12 cellular contexts compared by ENCODE assay signal in the genomic region with DNA sequence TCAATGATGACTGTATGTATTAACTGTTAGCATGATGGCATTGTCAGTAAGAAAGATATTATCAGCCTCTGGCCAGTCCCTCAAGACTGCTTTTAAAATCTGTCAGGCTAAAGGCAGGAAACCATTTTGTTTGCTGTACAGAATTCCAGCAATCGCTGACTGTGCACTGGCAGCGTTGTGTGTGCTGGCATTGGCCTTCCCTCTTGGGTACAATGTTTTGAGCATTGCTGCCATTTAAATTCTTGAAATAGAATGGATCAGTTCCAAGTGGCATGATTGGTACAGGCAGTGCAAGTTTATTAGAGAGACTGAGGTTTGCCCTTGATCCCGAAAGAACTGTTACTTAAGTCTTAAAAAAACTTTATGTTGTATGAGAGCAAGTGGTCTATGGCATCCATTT.
DNase-seq lines count a peak whose midpoint lies in the region; ATAC-seq and TF ChIP-seq lines count a peak whose summit lies in the region.
"Had no signal": no experiment of that assay in that cellular context is flagged by ENCODE, and none has a peak within 500 bp of the region (broad histone marks: within the 10 kb centered on the region; RNA-seq: fewer than 3 reads in every experiment).

No MANE protein-coding gene starts in this region.

- H4K20me1 ChIP-seq in Loucy (ENCODE audit: insufficient read depth, low read length, poor library complexity, severe bottlenecking), result no peaks in the 10 kb centered on the region
- H4K20me1 ChIP-seq: BLaER1 treated with 17β-estradiol and CSF1 and Interleukin-3, amounts not matched to agents 10 nM and 100 nM had no signal

- H3K9me2 ChIP-seq in Loucy (replicated peaks; ENCODE audit: low read depth, low read length), result no peaks in the 10 kb centered on the region; the same call in 1 of the 2 replicates

- H3K4me1 ChIP-seq in breast epithelium (no peaks in the 10 kb centered on the region), Loucy (ENCODE audit: insufficient read depth, low read length, poor library complexity, severe bottlenecking) (peaks cover 6% of the 10 kb centered on the region), skeletal muscle satellite cell (ENCODE audit: control insufficient read depth, insufficient read depth, low read length) (peaks cover 15% of the 10 kb centered on the region)
- H3K4me1 ChIP-seq: BLaER1 treated with 17β-estradiol and CSF1 and Interleukin-3, amounts not matched to agents 10 nM and 100 nM had no signal

- TF ChIP-seq CTCF in MCF 10A (IDR thresholded peaks at IDR 0.05; ENCODE audit: unreplicated experiment) (no peak), breast epithelium (IDR thresholded peaks at IDR 0.05) (no peak), Loucy (conservative IDR thresholded peaks at IDR 0.05; ENCODE audit: low read length) (no peak)

- BruUV-seq in MCF 10A (replicated peaks; lab: Mats Ljungman, UMichigan), result no TSS peak

- H3K4me2 ChIP-seq in Loucy (ENCODE audit: low read depth, low read length, poor library complexity, severe bottlenecking) (no peak overlapping the region), skeletal muscle satellite cell (ENCODE audit: low read length) (peak overlapping the region; percentile 55)
- H3K4me2 ChIP-seq: BLaER1 treated with 17β-estradiol and CSF1 and Interleukin-3, amounts not matched to agents 10 nM and 100 nM had no signal

- H3K9me3 ChIP-seq in breast epithelium (peaks cover 0 to 5% of the 10 kb centered on the region in 2 donors), Loucy (ENCODE audit: insufficient read depth, low read depth, low read length) (no peaks in the 10 kb centered on the region; the same call in 1 of the 2 replicates), skeletal muscle satellite cell (replicated peaks; ENCODE audit: low read length) (no peaks in the 10 kb centered on the region)

- H3K36me3 ChIP-seq in breast epithelium (no peaks in the 10 kb centered on the region), Loucy (ENCODE audit: insufficient read depth, low read length) (no peaks in the 10 kb centered on the region), skeletal muscle satellite cell (ENCODE audit: insufficient read depth, low read length) (no peaks in the 10 kb centered on the region)
- H3K36me3 ChIP-seq: BLaER1 treated with 17β-estradiol and CSF1 and Interleukin-3, amounts not matched to agents 10 nM and 100 nM had no signal

- no peaks in the 10 kb centered on the region for H3K27me3 Mint-ChIP-seq in MCF 10A (ENCODE audit: insufficient read depth, unreplicated experiment)
- H3K27me3 Mint-ChIP-seq: CD4-positive, CD25-positive, alpha-beta regulatory T cell had no signal

- H3K9me3 Mint-ChIP-seq in MCF 10A (ENCODE audit: unreplicated experiment), result no peaks in the 10 kb centered on the region
- H3K9me3 Mint-ChIP-seq: HFFc6 had no signal

- no peak overlapping the region for H3K4me3 ChIP-seq in breast epithelium
- no peak overlapping the region for H3K4me3 ChIP-seq in Loucy (ENCODE audit: low read length, poor library complexity, severe bottlenecking)
- no peak overlapping the region for H3K4me3 ChIP-seq in skeletal muscle satellite cell (ENCODE audit: low read length)
- H3K4me3 ChIP-seq: BLaER1 treated with 17β-estradiol and CSF1 and Interleukin-3, amounts not matched to agents 10 nM and 100 nM had no signal

- ATAC-seq in left ventricle myocardium superior (peak; percentile 91), GM21737 (IDR thresholded peaks at IDR 0.05; ENCODE audit: unreplicated experiment) (no peak), GM19452 (IDR thresholded peaks at IDR 0.05; ENCODE audit: unreplicated experiment) (no peak)

- no peaks in the 10 kb centered on the region for H3K36me3 Mint-ChIP-seq in MCF 10A (ENCODE audit: insufficient read depth, unreplicated experiment)
- H3K36me3 Mint-ChIP-seq: CD4-positive, CD25-positive, alpha-beta regulatory T cell had no signal

- no peaks in the 10 kb centered on the region for H3F3A ChIP-seq in Loucy (ENCODE audit: low read depth)

- no peak overlapping the region for H3K27ac ChIP-seq in breast epithelium
- H3K27ac ChIP-seq: 22Rv1; BLaER1 treated with 17β-estradiol and CSF1 and Interleukin-3, amounts not matched to agents 10 nM and 100 nM had no signal

- peaks cover 9% of the 10 kb centered on the region for H3K4me1 Mint-ChIP-seq in MCF 10A (ENCODE audit: insufficient read depth, unreplicated experiment)
- H3K4me1 Mint-ChIP-seq: CD4-positive, CD25-positive, alpha-beta regulatory T cell had no signal

- POLR2A ChIA-PET in MCF 10A (lab: Yijun Ruan, JAX), result interaction anchor here (0.8 kb wide), 1 partner anchor 10 kb away, joined by 4 read pairs; no protein-coding TSS in a partner anchor

- no peak overlapping the region for H3K4me3 Mint-ChIP-seq in MCF 10A (ENCODE audit: unreplicated experiment)

- H3K27me3 ChIP-seq in breast epithelium, result no peaks in the 10 kb centered on the region
- no peaks in the 10 kb centered on the region for H3K27me3 ChIP-seq in Loucy (ENCODE audit: insufficient read depth, low read length, poor library complexity, severe bottlenecking)
- no peaks in the 10 kb centered on the region for H3K27me3 ChIP-seq in skeletal muscle satellite cell (ENCODE audit: control insufficient read depth, insufficient read depth, low read length)
- H3K27me3 ChIP-seq: BLaER1 treated with 17β-estradiol and CSF1 and Interleukin-3, amounts not matched to agents 10 nM and 100 nM had no signal

- DNase-seq in MCF 10A (ENCODE audit: unreplicated experiment) (no peak), breast epithelium (ENCODE audit: low spot score in 2 of 2) (no peak), left ventricle myocardium superior (peak; percentile 43), NCI-H187 (lab: John Stamatoyannopoulos, UW) (no peak)
- DNase-seq: CD4-positive, CD25-positive, alpha-beta regulatory T cell had no signal

- no peak for TF ChIP-seq POLR2A in breast epithelium (IDR thresholded peaks at IDR 0.05)

- intact Hi-C loops in MCF 10A (cut with micrococcal nuclease), result loop anchor here (5.0 kb wide), 3 partner anchors 723 to 1207 kb away; no protein-coding TSS in a partner anchor
- intact Hi-C loops in breast epithelium (cut with DNase I; ENCODE audit: low total_unique reads), result loop anchor here (5.0 kb wide), 1 partner anchor 778 kb away; no protein-coding TSS in a partner anchor
- intact Hi-C loops in left ventricle myocardium superior (cut with micrococcal nuclease), result no loop called here

- H3K27ac Mint-ChIP-seq in MCF 10A (ENCODE audit: low read depth, unreplicated experiment), result peak overlapping the region; percentile 13
- H3K27ac Mint-ChIP-seq: CD4-positive, CD25-positive, alpha-beta regulatory T cell; HFFc6 had no signal

- H2AFZ ChIP-seq in Loucy (ENCODE audit: low read length), result peak overlapping the region; percentile 44; the same call in 1 of the 2 replicates

- CTCF ChIA-PET in MCF 10A (lab: Yijun Ruan, JAX), result interaction anchor here (0.6 to 1.2 kb wide), 2 partner anchors 21 to 1278 kb away, joined by 3 read pairs; no protein-coding TSS in a partner anchor

- H3K9ac ChIP-seq in Loucy (ENCODE audit: low read depth, low read length, poor library complexity, severe bottlenecking) (no peak overlapping the region), skeletal muscle satellite cell (ENCODE audit: low read depth, low read length) (no peak overlapping the region)
- H3K9ac ChIP-seq: BLaER1 treated with 17β-estradiol and CSF1 and Interleukin-3, amounts not matched to agents 10 nM and 100 nM had no signal

- H3K79me2 ChIP-seq in Loucy (ENCODE audit: insufficient read depth, low read length), result no peaks in the 10 kb centered on the region
